Comparison of ENCODE assay signal across 7 cellular contexts in the genomic region with DNA sequence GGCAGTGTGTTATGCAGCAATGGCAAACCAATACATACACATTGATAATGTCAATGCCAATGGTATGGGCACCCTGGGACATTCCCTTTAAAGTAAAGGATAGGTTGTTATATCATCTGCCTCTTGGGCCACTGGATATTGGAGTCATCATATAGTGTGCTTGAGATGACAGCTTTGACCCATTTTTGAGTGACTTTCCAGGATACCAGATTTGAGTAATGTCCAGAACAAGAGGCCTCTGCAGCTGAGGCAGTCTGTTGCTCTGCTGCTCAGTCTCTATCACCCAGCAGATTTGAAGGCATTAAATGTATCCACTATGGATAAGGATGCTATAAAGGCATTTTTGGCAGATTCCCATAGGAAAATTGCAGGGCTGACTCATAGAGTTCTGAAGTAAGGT.
"Had no signal": no experiment of that assay in that cellular context is flagged by ENCODE, and none has a peak within 500 bp of the region (broad histone marks: within the 10 kb centered on the region; RNA-seq: fewer than 3 reads in every experiment).

No MANE protein-coding gene starts in this region.

- H3K9me3 Mint-ChIP-seq: IgD-negative memory B cell had no signal

- H3K4me3 Mint-ChIP-seq: IgD-negative memory B cell had no signal

- H3K27ac ChIP-seq: HL-60 had no signal

- DNase-seq: IMR-90, KBM-7 had no signal

- H3K36me3 Mint-ChIP-seq: IgD-negative memory B cell had no signal

- H3K4me3 ChIP-seq: K562 had no signal

- H3K27me3 Mint-ChIP-seq: IgD-negative memory B cell had no signal

- FAIRE-seq: HepG2, HTR-8/SVneo, K562 had no signal

- ATAC-seq: HepG2, K562 had no signal

- H3K4me1 Mint-ChIP-seq: IgD-negative memory B cell had no signal

- H3K27ac Mint-ChIP-seq: IgD-negative memory B cell had no signal
